ENCODE assay signal across 25 cellular contexts in genomic region chr16:87041286-87041685, GRCh38.
"Had no signal": no experiment of that assay in that cellular context is flagged by ENCODE, and none has a peak within 500 bp of the region (broad histone marks: within the 10 kb centered on the region; RNA-seq: fewer than 3 reads in every experiment).

No MANE protein-coding gene starts in this region.

- H3K4me1 Mint-ChIP-seq: activated CD4-positive, alpha-beta memory T cell treated with anti-CD3 and anti-CD28 coated beads, Interleukin-2, amount 10 ng/mL, durations not matched to agents 7 days and 5 days; activated CD4-positive, alpha-beta T cell treated with anti-CD3 and anti-CD28 coated beads, Interleukin-2, amount 10 ng/mL, durations not matched to agents 7 days and 5 days; activated naive CD4-positive, alpha-beta T cell treated with anti-CD3 and anti-CD28 coated beads, Interleukin-2, amount 10 ng/mL, durations not matched to agents 7 days and 5 days; activated naive CD8-positive, alpha-beta T cell treated with anti-CD3 and anti-CD28 coated beads, Interleukin-2, amount 10 ng/mL, durations not matched to agents 7 days and 5 days; central memory CD8-positive, alpha-beta T cell had no signal

- H3K4me3 ChIP-seq: esophagus squamous epithelium, heart right ventricle, left lung, right lobe of liver, testis, upper lobe of left lung had no signal

- ATAC-seq: heart right ventricle; left lung; right lobe of liver; stimulated activated naive CD8-positive, alpha-beta T cell treated with anti-CD3 and anti-CD28 coated beads, Interleukin-15, Interleukin-2, amounts not matched to agents 100 U/mL and 50 U/mL, for 24 hours; WTC11 had no signal

- H3K4me1 ChIP-seq: right lobe of liver had no signal

- H3K9me3 ChIP-seq: esophagus squamous epithelium, heart right ventricle, left lung, right lobe of liver, testis, upper lobe of left lung had no signal

- DNase-seq: activated CD4-positive, alpha-beta memory T cell treated with anti-CD3 and anti-CD28 coated beads, Interleukin-2, amount 10 ng/mL, durations not matched to agents 7 days and 5 days; activated CD4-positive, alpha-beta T cell treated with anti-CD3 and anti-CD28 coated beads for 1 hour; activated CD4-positive, alpha-beta T cell treated with anti-CD3 and anti-CD28 coated beads, Interleukin-2, amount 10 ng/mL, durations not matched to agents 7 days and 5 days; activated CD8-positive, alpha-beta memory T cell treated with anti-CD3 and anti-CD28 coated beads, Interleukin-2, amount 50 U/mL, for 48 hours; activated gamma-delta T cell; activated naive CD4-positive, alpha-beta T cell treated with anti-CD3 and anti-CD28 coated beads, Interleukin-2, amount 10 ng/mL, durations not matched to agents 7 days and 5 days; activated naive CD8-positive, alpha-beta T cell treated with anti-CD3 and anti-CD28 coated beads, Interleukin-2, amount 10 ng/mL, durations not matched to agents 7 days and 5 days; activated T-cell treated with anti-CD3 and anti-CD28 coated beads, Interleukin-2, amount 50 U/mL, for 24 hours; dermis blood vessel endothelial cell; effector CD4-positive, alpha-beta T cell; esophagus squamous epithelium; foreskin melanocyte; heart right ventricle; left lung; mammary epithelial cell; right lobe of liver; stimulated activated CD4-positive, alpha-beta T cell treated with anti-CD3 and anti-CD28 coated beads, Interleukin-12 subunit alpha, Interleukin-12 subunit beta, amount 100 ng/mL, for 4 hours; stimulated activated CD4-positive, alpha-beta T cell treated with anti-CD3 and anti-CD28 coated beads, Interleukin-4, amount 100 ng/mL, for 1 hour; stimulated activated naive CD8-positive, alpha-beta T cell treated with anti-CD3 and anti-CD28 coated beads, Interleukin-15, Interleukin-2, amounts not matched to agents 100 U/mL and 50 U/mL, for 24 hours; T-helper 2 cell; testis had no signal

- H3K9me3 Mint-ChIP-seq: activated CD4-positive, alpha-beta memory T cell treated with anti-CD3 and anti-CD28 coated beads, Interleukin-2, amount 10 ng/mL, durations not matched to agents 7 days and 5 days; activated CD4-positive, alpha-beta T cell treated with anti-CD3 and anti-CD28 coated beads, Interleukin-2, amount 10 ng/mL, durations not matched to agents 7 days and 5 days; activated naive CD4-positive, alpha-beta T cell treated with anti-CD3 and anti-CD28 coated beads, Interleukin-2, amount 10 ng/mL, durations not matched to agents 7 days and 5 days; activated naive CD8-positive, alpha-beta T cell treated with anti-CD3 and anti-CD28 coated beads, Interleukin-2, amount 10 ng/mL, durations not matched to agents 7 days and 5 days; activated T-cell treated with anti-CD3 and anti-CD28 coated beads, Interleukin-2, amount 50 U/mL, for 24 hours; central memory CD8-positive, alpha-beta T cell; nephron; WTC11 had no signal

- H3K27me3 Mint-ChIP-seq: activated CD4-positive, alpha-beta memory T cell treated with anti-CD3 and anti-CD28 coated beads, Interleukin-2, amount 10 ng/mL, durations not matched to agents 7 days and 5 days had no signal

- H3K27ac Mint-ChIP-seq: activated CD4-positive, alpha-beta memory T cell treated with anti-CD3 and anti-CD28 coated beads, Interleukin-2, amount 10 ng/mL, durations not matched to agents 7 days and 5 days; activated CD4-positive, alpha-beta T cell treated with anti-CD3 and anti-CD28 coated beads, Interleukin-2, amount 10 ng/mL, durations not matched to agents 7 days and 5 days; activated naive CD4-positive, alpha-beta T cell treated with anti-CD3 and anti-CD28 coated beads, Interleukin-2, amount 10 ng/mL, durations not matched to agents 7 days and 5 days; activated naive CD8-positive, alpha-beta T cell treated with anti-CD3 and anti-CD28 coated beads, Interleukin-2, amount 10 ng/mL, durations not matched to agents 7 days and 5 days; activated T-cell treated with anti-CD3 and anti-CD28 coated beads, Interleukin-2, amount 50 U/mL, for 24 hours; WTC11 had no signal

- H3K36me3 ChIP-seq: esophagus squamous epithelium, heart right ventricle, left lung, right lobe of liver, upper lobe of left lung had no signal

- H3K27me3 ChIP-seq: right lobe of liver, testis, upper lobe of left lung had no signal

- H3K4me3 Mint-ChIP-seq: activated CD4-positive, alpha-beta memory T cell treated with anti-CD3 and anti-CD28 coated beads, Interleukin-2, amount 10 ng/mL, durations not matched to agents 7 days and 5 days; activated CD4-positive, alpha-beta T cell treated with anti-CD3 and anti-CD28 coated beads, Interleukin-2, amount 10 ng/mL, durations not matched to agents 7 days and 5 days; activated naive CD4-positive, alpha-beta T cell treated with anti-CD3 and anti-CD28 coated beads, Interleukin-2, amount 10 ng/mL, durations not matched to agents 7 days and 5 days; activated naive CD8-positive, alpha-beta T cell treated with anti-CD3 and anti-CD28 coated beads, Interleukin-2, amount 10 ng/mL, durations not matched to agents 7 days and 5 days; activated T-cell treated with anti-CD3 and anti-CD28 coated beads, Interleukin-2, amount 50 U/mL, for 24 hours; central memory CD8-positive, alpha-beta T cell; WTC11 had no signal

- H3K36me3 Mint-ChIP-seq: activated naive CD4-positive, alpha-beta T cell treated with anti-CD3 and anti-CD28 coated beads, Interleukin-2, amount 10 ng/mL, durations not matched to agents 7 days and 5 days; activated naive CD8-positive, alpha-beta T cell treated with anti-CD3 and anti-CD28 coated beads, Interleukin-2, amount 10 ng/mL, durations not matched to agents 7 days and 5 days; WTC11 had no signal

- H3K27ac ChIP-seq: esophagus squamous epithelium, heart right ventricle, left lung, right lobe of liver, testis, upper lobe of left lung had no signal
